1 cellular context compared by ENCODE assay signal in the genomic region with DNA sequence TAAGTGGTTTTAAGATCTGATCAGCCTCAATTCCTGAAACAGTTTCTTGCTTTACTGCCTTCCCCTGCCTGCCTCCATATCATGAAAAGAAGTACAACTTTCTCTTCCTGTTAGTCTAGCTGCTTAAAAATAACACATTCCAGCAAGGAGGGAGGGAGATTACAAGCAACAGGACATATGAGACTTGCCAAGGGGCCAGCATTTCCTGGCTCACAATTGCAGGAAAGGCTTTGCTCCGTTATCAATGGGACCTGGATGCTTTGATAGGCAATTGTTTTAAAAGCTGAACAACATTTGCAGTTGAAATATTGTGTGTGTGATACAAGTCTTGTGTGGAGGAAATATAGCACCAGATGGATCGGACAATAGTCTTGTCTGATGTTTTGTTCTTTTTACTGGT.
TF ChIP-seq lines count a peak whose summit lies in the region.

No MANE protein-coding gene starts in this region.

TF ChIP-seq in GM23338, 12 proteins besides CTCF, POLR2A, EP300 and RAD21 (continued from another document):
- TF ChIP-seq, protein P1, sequence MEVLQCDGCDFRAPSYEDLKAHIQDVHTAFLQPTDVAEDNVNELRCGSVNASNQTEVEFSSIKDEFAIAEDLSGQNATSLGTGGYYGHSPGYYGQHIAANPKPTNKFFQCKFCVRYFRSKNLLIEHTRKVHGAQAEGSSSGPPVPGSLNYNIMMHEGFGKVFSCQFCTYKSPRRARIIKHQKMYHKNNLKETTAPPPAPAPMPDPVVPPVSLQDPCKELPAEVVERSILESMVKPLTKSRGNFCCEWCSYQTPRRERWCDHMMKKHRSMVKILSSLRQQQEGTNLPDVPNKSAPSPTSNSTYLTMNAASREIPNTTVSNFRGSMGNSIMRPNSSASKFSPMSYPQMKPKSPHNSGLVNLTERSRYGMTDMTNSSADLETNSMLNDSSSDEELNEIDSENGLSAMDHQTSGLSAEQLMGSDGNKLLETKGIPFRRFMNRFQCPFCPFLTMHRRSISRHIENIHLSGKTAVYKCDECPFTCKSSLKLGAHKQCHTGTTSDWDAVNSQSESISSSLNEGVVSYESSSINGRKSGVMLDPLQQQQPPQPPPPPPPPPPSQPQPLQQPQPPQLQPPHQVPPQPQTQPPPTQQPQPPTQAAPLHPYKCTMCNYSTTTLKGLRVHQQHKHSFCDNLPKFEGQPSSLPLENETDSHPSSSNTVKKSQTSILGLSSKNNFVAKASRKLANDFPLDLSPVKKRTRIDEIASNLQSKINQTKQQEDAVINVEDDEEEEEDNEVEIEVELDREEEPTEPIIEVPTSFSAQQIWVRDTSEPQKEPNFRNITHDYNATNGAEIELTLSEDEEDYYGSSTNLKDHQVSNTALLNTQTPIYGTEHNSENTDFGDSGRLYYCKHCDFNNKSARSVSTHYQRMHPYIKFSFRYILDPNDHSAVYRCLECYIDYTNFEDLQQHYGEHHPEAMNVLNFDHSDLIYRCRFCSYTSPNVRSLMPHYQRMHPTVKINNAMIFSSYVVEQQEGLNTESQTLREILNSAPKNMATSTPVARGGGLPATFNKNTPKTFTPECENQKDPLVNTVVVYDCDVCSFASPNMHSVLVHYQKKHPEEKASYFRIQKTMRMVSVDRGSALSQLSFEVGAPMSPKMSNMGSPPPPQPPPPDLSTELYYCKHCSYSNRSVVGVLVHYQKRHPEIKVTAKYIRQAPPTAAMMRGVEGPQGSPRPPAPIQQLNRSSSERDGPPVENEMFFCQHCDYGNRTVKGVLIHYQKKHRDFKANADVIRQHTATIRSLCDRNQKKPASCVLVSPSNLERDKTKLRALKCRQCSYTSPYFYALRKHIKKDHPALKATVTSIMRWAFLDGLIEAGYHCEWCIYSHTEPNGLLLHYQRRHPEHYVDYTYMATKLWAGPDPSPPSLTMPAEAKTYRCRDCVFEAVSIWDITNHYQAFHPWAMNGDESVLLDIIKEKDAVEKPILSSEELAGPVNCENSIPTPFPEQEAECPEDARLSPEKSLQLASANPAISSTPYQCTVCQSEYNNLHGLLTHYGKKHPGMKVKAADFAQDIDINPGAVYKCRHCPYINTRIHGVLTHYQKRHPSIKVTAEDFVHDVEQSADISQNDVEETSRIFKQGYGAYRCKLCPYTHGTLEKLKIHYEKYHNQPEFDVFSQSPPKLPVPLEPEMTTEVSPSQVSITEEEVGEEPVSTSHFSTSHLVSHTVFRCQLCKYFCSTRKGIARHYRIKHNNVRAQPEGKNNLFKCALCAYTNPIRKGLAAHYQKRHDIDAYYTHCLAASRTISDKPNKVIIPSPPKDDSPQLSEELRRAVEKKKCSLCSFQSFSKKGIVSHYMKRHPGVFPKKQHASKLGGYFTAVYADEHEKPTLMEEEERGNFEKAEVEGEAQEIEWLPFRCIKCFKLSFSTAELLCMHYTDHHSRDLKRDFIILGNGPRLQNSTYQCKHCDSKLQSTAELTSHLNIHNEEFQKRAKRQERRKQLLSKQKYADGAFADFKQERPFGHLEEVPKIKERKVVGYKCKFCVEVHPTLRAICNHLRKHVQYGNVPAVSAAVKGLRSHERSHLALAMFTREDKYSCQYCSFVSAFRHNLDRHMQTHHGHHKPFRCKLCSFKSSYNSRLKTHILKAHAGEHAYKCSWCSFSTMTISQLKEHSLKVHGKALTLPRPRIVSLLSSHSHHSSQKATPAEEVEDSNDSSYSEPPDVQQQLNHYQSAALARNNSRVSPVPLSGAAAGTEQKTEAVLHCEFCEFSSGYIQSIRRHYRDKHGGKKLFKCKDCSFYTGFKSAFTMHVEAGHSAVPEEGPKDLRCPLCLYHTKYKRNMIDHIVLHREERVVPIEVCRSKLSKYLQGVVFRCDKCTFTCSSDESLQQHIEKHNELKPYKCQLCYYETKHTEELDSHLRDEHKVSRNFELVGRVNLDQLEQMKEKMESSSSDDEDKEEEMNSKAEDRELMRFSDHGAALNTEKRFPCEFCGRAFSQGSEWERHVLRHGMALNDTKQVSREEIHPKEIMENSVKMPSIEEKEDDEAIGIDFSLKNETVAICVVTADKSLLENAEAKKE (CRISPR knock-in tag; IDR thresholded peaks at IDR 0.05), result no peak
- TF ChIP-seq, protein P2, sequence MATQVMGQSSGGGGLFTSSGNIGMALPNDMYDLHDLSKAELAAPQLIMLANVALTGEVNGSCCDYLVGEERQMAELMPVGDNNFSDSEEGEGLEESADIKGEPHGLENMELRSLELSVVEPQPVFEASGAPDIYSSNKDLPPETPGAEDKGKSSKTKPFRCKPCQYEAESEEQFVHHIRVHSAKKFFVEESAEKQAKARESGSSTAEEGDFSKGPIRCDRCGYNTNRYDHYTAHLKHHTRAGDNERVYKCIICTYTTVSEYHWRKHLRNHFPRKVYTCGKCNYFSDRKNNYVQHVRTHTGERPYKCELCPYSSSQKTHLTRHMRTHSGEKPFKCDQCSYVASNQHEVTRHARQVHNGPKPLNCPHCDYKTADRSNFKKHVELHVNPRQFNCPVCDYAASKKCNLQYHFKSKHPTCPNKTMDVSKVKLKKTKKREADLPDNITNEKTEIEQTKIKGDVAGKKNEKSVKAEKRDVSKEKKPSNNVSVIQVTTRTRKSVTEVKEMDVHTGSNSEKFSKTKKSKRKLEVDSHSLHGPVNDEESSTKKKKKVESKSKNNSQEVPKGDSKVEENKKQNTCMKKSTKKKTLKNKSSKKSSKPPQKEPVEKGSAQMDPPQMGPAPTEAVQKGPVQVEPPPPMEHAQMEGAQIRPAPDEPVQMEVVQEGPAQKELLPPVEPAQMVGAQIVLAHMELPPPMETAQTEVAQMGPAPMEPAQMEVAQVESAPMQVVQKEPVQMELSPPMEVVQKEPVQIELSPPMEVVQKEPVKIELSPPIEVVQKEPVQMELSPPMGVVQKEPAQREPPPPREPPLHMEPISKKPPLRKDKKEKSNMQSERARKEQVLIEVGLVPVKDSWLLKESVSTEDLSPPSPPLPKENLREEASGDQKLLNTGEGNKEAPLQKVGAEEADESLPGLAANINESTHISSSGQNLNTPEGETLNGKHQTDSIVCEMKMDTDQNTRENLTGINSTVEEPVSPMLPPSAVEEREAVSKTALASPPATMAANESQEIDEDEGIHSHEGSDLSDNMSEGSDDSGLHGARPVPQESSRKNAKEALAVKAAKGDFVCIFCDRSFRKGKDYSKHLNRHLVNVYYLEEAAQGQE (IDR thresholded peaks at IDR 0.05; ENCODE audit: unreplicated experiment), result no peak
- no peak for TF ChIP-seq EZH2phosphoT487 (IDR thresholded peaks at IDR 0.05; ENCODE audit: unreplicated experiment)
- no peak for TF ChIP-seq ZNF114 (CRISPR knock-in tag; IDR thresholded peaks at IDR 0.05)
- TF ChIP-seq STAT1 (IDR thresholded peaks at IDR 0.05; ENCODE audit: unreplicated experiment), result no peak
